In the genomic region with DNA sequence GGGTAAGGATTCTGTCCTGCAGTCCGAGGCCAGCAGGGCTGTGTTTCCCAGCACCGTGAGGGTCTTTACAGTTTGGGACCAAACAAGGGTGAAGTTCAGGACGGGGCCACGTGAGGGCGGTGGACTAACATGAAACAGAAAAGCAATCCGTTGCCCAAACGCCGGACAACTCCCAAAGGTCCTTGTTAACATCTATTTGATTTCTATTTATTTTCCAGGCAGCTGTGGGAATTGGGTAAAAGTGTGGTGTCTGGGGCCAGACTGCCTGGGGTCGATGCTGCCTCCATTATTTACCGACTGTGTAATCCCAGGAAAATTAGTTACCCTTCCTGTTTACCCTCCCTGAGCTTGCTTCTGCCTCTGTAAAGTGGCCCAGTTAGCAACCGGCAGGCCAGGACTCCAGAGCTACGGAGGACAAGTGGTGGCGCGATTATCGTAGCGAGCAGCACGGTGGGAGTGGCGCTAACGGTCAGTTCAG, we compare ENCODE assay signal across 8 cellular contexts.
A peak's percentile ranks its signal among the peaks of the same experiment; 100 is the strongest.
DNase-seq lines count a peak whose midpoint lies in the region; ATAC-seq and TF ChIP-seq lines count a peak whose summit lies in the region.

No MANE protein-coding gene starts in this region.

- no peaks in the 10 kb centered on the region for H3F3A ChIP-seq in neural cell (ENCODE audit: insufficient read depth, low read length, poor library complexity, severe bottlenecking)

- no peaks in the 10 kb centered on the region for H4K20me1 ChIP-seq in DND-41 (ENCODE audit: insufficient read depth, low read length)
- no peaks in the 10 kb centered on the region for H4K20me1 ChIP-seq in neural cell (ENCODE audit: insufficient read depth)

- H3K4me3 ChIP-seq in DND-41 (ENCODE audit: low read depth in 1 of 2, low read length in 2 of 2), result no peak overlapping the region
- peak overlapping the region; percentile 42 for H3K4me3 ChIP-seq in neural cell (ENCODE audit: low read length)
- peak overlapping the region in 2 of 4 donors; percentile 10 to 24 for H3K4me3 ChIP-seq in transverse colon

- ATAC-seq in DND-41 (ENCODE audit: insufficient read depth, low read depth) (peak; percentile 42; the same call in 1 of the 3 replicates), HG03103 (IDR thresholded peaks at IDR 0.05; ENCODE audit: low read depth, unreplicated experiment) (peak; percentile 61), foreskin keratinocyte (peak; percentile 74), GM19397 (IDR thresholded peaks at IDR 0.05; ENCODE audit: unreplicated experiment) (no peak)

- WGBS in transverse colon (ENCODE audit: low coverage in 1 of 2), 2 donors, result 12 to 20% methylated on average over 1 to 19 of the region's 19 CpGs

- no peaks in the 10 kb centered on the region for H3K36me3 ChIP-seq in DND-41 (ENCODE audit: insufficient read depth, low read length)
- no peaks in the 10 kb centered on the region for H3K36me3 ChIP-seq in neural cell (ENCODE audit: insufficient read depth, low read length)
- no peaks in the 10 kb centered on the region for H3K36me3 ChIP-seq in transverse colon

- TF ChIP-seq CTCF in DND-41 (IDR thresholded peaks at IDR 0.05; ENCODE audit: borderline replicate concordance, extremely low read depth, low read length, poor library complexity, severe bottlenecking) (peak; percentile 48), foreskin keratinocyte (conservative IDR thresholded peaks at IDR 0.05) (peak; percentile 80), neural cell (IDR thresholded peaks at IDR 0.05; ENCODE audit: poor library complexity, severe bottlenecking) (peak; percentile 85), transverse colon (IDR thresholded peaks at IDR 0.05) (peak; percentile 71 to 80 (median 74))

- TF ChIP-seq RAD21 in neural cell (conservative IDR thresholded peaks at IDR 0.05), result peak; percentile 85

- H3K4me2 ChIP-seq in DND-41 (ENCODE audit: insufficient read depth, low read length), result no peak overlapping the region
- H3K4me2 ChIP-seq in neural cell (ENCODE audit: low read length), result no peak overlapping the region

- DNase-seq in DND-41 (no peak), NCI-H774 (lab: John Stamatoyannopoulos, UW) (peak; percentile 52), foreskin keratinocyte (peak in 1 of 2 donors; percentile 52), transverse colon (peak; percentile 66)
- DNase-seq in activated T-cell treated with anti-CD3 and anti-CD28 coated beads, Interleukin-2, amount 50 U/mL, for 1 hour, result peak; percentile 30

- intact Hi-C loops in transverse colon (cut with DNase I; ENCODE audit: low total_unique reads), result loop anchor here (5.0 kb wide), 2 partner anchors 220 to 235 kb away; no protein-coding TSS in a partner anchor

- no peaks in the 10 kb centered on the region for H3K27me3 ChIP-seq in DND-41 (ENCODE audit: insufficient read depth, low read length, poor library complexity)
- no peaks in the 10 kb centered on the region for H3K27me3 ChIP-seq in foreskin keratinocyte
- H3K27me3 ChIP-seq in neural cell (ENCODE audit: insufficient read depth, low read depth, low read length), result no peaks in the 10 kb centered on the region
- peaks cover 3% of the 10 kb centered on the region for H3K27me3 ChIP-seq in transverse colon

- no peaks in the 10 kb centered on the region for H3K9me2 ChIP-seq in neural cell (ENCODE audit: insufficient read depth, low read length)

- in situ Hi-C loops in transverse colon (cut with MboI; ENCODE audit: low pct_ligation_motif_present in 1 of 4, low pct_unique_long_range_greater_than_20kb in 1 of 4, low sequenced_read_pairs in 3 of 4), result loop anchor here (5.0 to 10.0 kb wide), 2 partner anchors 220 to 228 kb away; no protein-coding TSS in a partner anchor

- no peaks in the 10 kb centered on the region for H3K79me2 ChIP-seq in DND-41 (ENCODE audit: insufficient read depth, low read length)
- no peaks in the 10 kb centered on the region for H3K79me2 ChIP-seq in neural cell (replicated peaks; ENCODE audit: insufficient read depth, low read length)

- H2AFZ ChIP-seq in DND-41 (ENCODE audit: low read depth, low read length) (no peak overlapping the region), neural cell (ENCODE audit: low read depth, low read length) (no peak overlapping the region)

- no peak overlapping the region for H3K27ac ChIP-seq in DND-41 (ENCODE audit: low read length)
- H3K27ac ChIP-seq in foreskin keratinocyte, result no peak overlapping the region
- H3K27ac ChIP-seq in neural cell (ENCODE audit: low read length), result no peak overlapping the region
- no peak overlapping the region for H3K27ac ChIP-seq in transverse colon

- H3K9me3 ChIP-seq in DND-41 (ENCODE audit: insufficient read depth, low read length, severe bottlenecking) (no peaks in the 10 kb centered on the region), neural cell (ENCODE audit: low read length) (no peaks in the 10 kb centered on the region), transverse colon (no peaks in the 10 kb centered on the region)

- H3K4me1 ChIP-seq in DND-41 (ENCODE audit: insufficient read depth, low read length), result no peaks in the 10 kb centered on the region
- H3K4me1 ChIP-seq in foreskin keratinocyte, result no peaks in the 10 kb centered on the region
- H3K4me1 ChIP-seq in transverse colon, result peaks cover 0 to 6% (median 2%) of the 10 kb centered on the region in 4 donors

- TF ChIP-seq POLR2A in transverse colon (IDR thresholded peaks at IDR 0.05), result no peak

- TF ChIP-seq EP300 in neural cell (conservative IDR thresholded peaks at IDR 0.05; ENCODE audit: poor library complexity, severe bottlenecking) (no peak), transverse colon (IDR thresholded peaks at IDR 0.05; ENCODE audit: low read depth) (no peak)

- H3K9ac ChIP-seq in DND-41 (ENCODE audit: low read depth, low read length) (no peak overlapping the region), neural cell (ENCODE audit: low read length) (no peak overlapping the region)

TF ChIP-seq in neural cell, 6 proteins besides CTCF, POLR2A, EP300 and RAD21:
- TF ChIP-seq POLR2AphosphoS5 (IDR thresholded peaks at IDR 0.05) (no peak), SMC3 (conservative IDR thresholded peaks at IDR 0.05; ENCODE audit: poor library complexity) (peak; percentile 92)
